ENCODE assay signal across 23 cellular contexts in the genomic region with DNA sequence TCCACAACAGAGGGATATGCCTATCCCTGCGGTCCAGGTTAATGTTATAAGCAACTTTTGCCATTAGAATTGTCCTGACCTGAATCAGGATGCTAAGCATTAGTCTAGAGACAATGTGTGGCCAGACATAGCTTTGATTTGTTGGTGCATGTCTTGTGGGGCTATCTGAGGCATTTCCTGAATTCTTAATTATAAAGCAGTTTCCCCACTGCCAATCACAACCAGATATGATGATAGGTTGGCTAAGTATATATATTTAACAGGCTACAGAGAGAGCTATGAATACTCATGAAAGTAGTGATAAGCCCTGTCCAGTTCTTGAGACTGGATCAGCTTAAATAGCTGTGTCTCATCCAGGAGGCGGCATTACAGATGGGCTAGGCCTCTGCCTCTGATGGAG.
"Had no signal": no experiment of that assay in that cellular context is flagged by ENCODE, and none has a peak within 500 bp of the region (broad histone marks: within the 10 kb centered on the region; RNA-seq: fewer than 3 reads in every experiment).

No MANE protein-coding gene starts in this region.

- H3K4me1 ChIP-seq: lower lobe of right lung, neural progenitor cell, parathyroid adenoma, psoas muscle, suprapubic skin, tibial artery, upper lobe of right lung had no signal

- H3K4me3 ChIP-seq: hepatocyte, lower lobe of right lung, neural progenitor cell, psoas muscle, skin epidermis, suprapubic skin, thoracic aorta, tibial artery, upper lobe of right lung had no signal

- H3K9me3 ChIP-seq: lower lobe of right lung, neutrophil, psoas muscle, suprapubic skin, thoracic aorta, tibial artery, upper lobe of right lung had no signal

- H3K27ac ChIP-seq: hepatocyte, lower lobe of right lung, neural progenitor cell, neutrophil, parathyroid adenoma, psoas muscle, skin epidermis, suprapubic skin, thoracic aorta, tibial artery, upper lobe of right lung had no signal

- FAIRE-seq: urothelium cell line had no signal

- H3K36me3 ChIP-seq: lower lobe of right lung, neural progenitor cell, neutrophil, suprapubic skin, thoracic aorta, tibial artery, upper lobe of right lung had no signal

- ATAC-seq: lower lobe of right lung; natural killer cell; psoas muscle; sciatic nerve; stimulated activated effector memory CD8-positive, alpha-beta T cell treated with anti-CD3 and anti-CD28 coated beads, Interleukin-12 subunit alpha, Interleukin-12 subunit beta, amount 100 ng/mL, for 72 hours; upper lobe of right lung had no signal

- DNase-seq: islet precursor cell; lower lobe of right lung; mesendoderm; naive B cell; natural killer cell; nephron progenitor cell; occipital lobe; psoas muscle; stimulated activated CD4-positive, alpha-beta T cell treated with anti-CD3 and anti-CD28 coated beads, Interleukin-4, amount 100 ng/mL, for 24 hours; stimulated activated naive CD4-positive, alpha-beta T cell; tibial artery; trophoblast cell; upper lobe of right lung had no signal

- H3K27me3 ChIP-seq: hepatocyte, neural progenitor cell, neutrophil, suprapubic skin, tibial artery, upper lobe of right lung had no signal
